Comparison of ENCODE assay signal across 17 cellular contexts in genomic region chr2:75679556-75679955, GRCh38. TPM values are rescaled to one million over a fixed set of nuclear protein-coding genes. Genes with fewer than 3 reads are reported as not detected.
DNase-seq lines count a peak whose midpoint lies in the region; ATAC-seq, FAIRE-seq and TF ChIP-seq lines count a peak whose summit lies in the region.
"Had no signal": no experiment of that assay in that cellular context is flagged by ENCODE, and none has a peak within 500 bp of the region (broad histone marks: within the 10 kb centered on the region; RNA-seq: fewer than 3 reads in every experiment).

No MANE protein-coding gene starts in this region.

- H3K4me2 ChIP-seq in GM12878 (ENCODE audit: control insufficient read depth, insufficient read depth), result no peak overlapping the region

- H3K27me3 ChIP-seq in CD8-positive, alpha-beta T cell (ENCODE audit: insufficient read depth, low read length), result no peaks in the 10 kb centered on the region
- no peaks in the 10 kb centered on the region for H3K27me3 ChIP-seq in GM12878 (replicated peaks in 1 of 2; ENCODE audit: control insufficient read depth in 2 of 2, insufficient read depth in 2 of 2, low read length in 1 of 2)
- no peaks in the 10 kb centered on the region for H3K27me3 ChIP-seq in small intestine (ENCODE audit: control insufficient read depth in 2 of 2, insufficient read depth in 2 of 2, low read length in 2 of 2)

- in situ Hi-C loops in GM12878 (cut with MboI), result no loop called here

- H3K9me3 Mint-ChIP-seq in CD8-positive, alpha-beta T cell, result no peaks in the 10 kb centered on the region
- H3K9me3 Mint-ChIP-seq in stimulated activated effector memory CD8-positive, alpha-beta T cell treated with anti-CD3 and anti-CD28 coated beads, Interleukin-12 subunit alpha, Interleukin-12 subunit beta, amount 100 ng/mL, for 72 hours, result no peaks in the 10 kb centered on the region
- H3K9me3 Mint-ChIP-seq: CD4-positive, alpha-beta memory T cell had no signal

- peaks cover 12% of the 10 kb centered on the region for H3K4me1 Mint-ChIP-seq in CD8-positive, alpha-beta T cell (ENCODE audit: low read depth)
- peaks cover 13% of the 10 kb centered on the region for H3K4me1 Mint-ChIP-seq in stimulated activated effector memory CD8-positive, alpha-beta T cell treated with anti-CD3 and anti-CD28 coated beads, Interleukin-12 subunit alpha, Interleukin-12 subunit beta, amount 100 ng/mL, for 72 hours

- SMC1A ChIA-PET in GM12878 (lab: Charles Lee; ENCODE audit: uncharacterized antibody, unreplicated experiment), result interaction anchor here (1.0 to 2.1 kb wide), 3 partner anchors 10 to 52 kb away, joined by 3 to 9 read pairs (median 5); no protein-coding TSS in a partner anchor

- H3K9ac ChIP-seq in GM12878 (ENCODE audit: control insufficient read depth, insufficient read depth, low read length), result no peak overlapping the region

- H3K27ac Mint-ChIP-seq in CD8-positive, alpha-beta T cell, result peak overlapping the region; percentile 49
- H3K27ac Mint-ChIP-seq in stimulated activated effector memory CD8-positive, alpha-beta T cell treated with anti-CD3 and anti-CD28 coated beads, Interleukin-12 subunit alpha, Interleukin-12 subunit beta, amount 100 ng/mL, for 72 hours, result peak overlapping the region; percentile 1

- H3K27ac ChIP-seq in CD8-positive, alpha-beta T cell (ENCODE audit: low read depth, low read length), result no peak overlapping the region
- H3K27ac ChIP-seq in GM12878 (ENCODE audit: control insufficient read depth, insufficient read depth) (no peak overlapping the region), small intestine (ENCODE audit: low read depth in 1 of 2, low read length in 1 of 2) (no peak overlapping the region)

- intact Hi-C loops in CD8-positive, alpha-beta T cell (cut with DNase I, micrococcal nuclease), result no loop called here
- intact Hi-C loops in GM12878 (cut with micrococcal nuclease; ENCODE audit: unreplicated experiment), result no loop called here

- H4K20me1 ChIP-seq in GM12878 (ENCODE audit: control insufficient read depth, insufficient read depth), result no peaks in the 10 kb centered on the region

- no peak for TF ChIP-seq EP300 in GM12878 (IDR thresholded peaks at IDR 0.05; ENCODE audit: borderline replicate concordance in 1 of 2, control insufficient read depth in 1 of 2, low read depth in 2 of 2, low read length in 2 of 2)

- WGBS in GM12878 (ENCODE audit: insufficient coverage, insufficient replicate concordance, low lambda C conversion rate, missing lambda C conversion rate), result 100% methylated on average over 1 of the region's 1 CpG
- 51 to 82% (median 60%) methylated on average over 1 of the region's 1 CpG for WGBS in small intestine, 3 donors

- no peaks in the 10 kb centered on the region for H3K4me1 ChIP-seq in CD8-positive, alpha-beta T cell (ENCODE audit: insufficient read depth, low read length)
- H3K4me1 ChIP-seq in GM12878 (ENCODE audit: control insufficient read depth, insufficient read depth, low read length) (peaks cover 7% of the 10 kb centered on the region), small intestine (ENCODE audit: control insufficient read depth in 2 of 2, insufficient read depth in 1 of 2, low read depth in 1 of 2, low read length in 1 of 2) (no peaks in the 10 kb centered on the region)
- H3K4me1 ChIP-seq: HAP-1 had no signal

- H3K36me3 Mint-ChIP-seq in CD8-positive, alpha-beta T cell, result peaks cover 48% of the 10 kb centered on the region
- peaks cover 20% of the 10 kb centered on the region for H3K36me3 Mint-ChIP-seq in stimulated activated effector memory CD8-positive, alpha-beta T cell treated with anti-CD3 and anti-CD28 coated beads, Interleukin-12 subunit alpha, Interleukin-12 subunit beta, amount 100 ng/mL, for 72 hours

- TF ChIP-seq CTCF in CD8-positive, alpha-beta T cell (IDR thresholded peaks at IDR 0.05), result no peak
- TF ChIP-seq CTCF in GM12878 (IDR thresholded peaks at IDR 0.05 in 2 of 3, conservative IDR thresholded peaks at IDR 0.05 in 1 of 3; ENCODE audit: control insufficient read depth in 2 of 3, extremely low read depth in 1 of 3, insufficient read depth in 1 of 3, low read depth in 3 of 3, low read length in 3 of 3), result no peak

- no peak for ATAC-seq in CD8-positive, alpha-beta T cell
- no peak for ATAC-seq in GM12878
- no peak for ATAC-seq in stimulated activated effector memory CD8-positive, alpha-beta T cell treated with anti-CD3 and anti-CD28 coated beads, Interleukin-12 subunit alpha, Interleukin-12 subunit beta, amount 100 ng/mL, for 72 hours

- FAIRE-seq in GM12878 (lab: Jason Lieb, UNC), result no peak
- FAIRE-seq in small intestine (lab: Jason Lieb, UNC), result no peak
- FAIRE-seq: D721Med, GM12892, H54 had no signal

- TF ChIP-seq POLR2A in GM12878 (IDR thresholded peaks at IDR 0.05; ENCODE audit: low read depth, low read length), result no peak

- H3K79me2 ChIP-seq in GM12878 (ENCODE audit: control insufficient read depth, insufficient read depth, low read length), result no peaks in the 10 kb centered on the region

- H3K4me3 ChIP-seq in CD8-positive, alpha-beta T cell (ENCODE audit: low read depth, low read length), result no peak overlapping the region
- H3K4me3 ChIP-seq in GM12878, result no peak overlapping the region
- H3K4me3 ChIP-seq in small intestine (ENCODE audit: low read depth in 1 of 2, low read length in 2 of 2), result no peak overlapping the region
- H3K4me3 ChIP-seq: HAP-1 had no signal

- RAD21 ChIA-PET in GM12878 (lab: Charles Lee; ENCODE audit: unreplicated experiment), result interaction anchor here (0.5 to 3.7 kb wide), 2 partner anchors 38 to 948 kb away, joined by 3 to 34 read pairs; no protein-coding TSS in a partner anchor

- CTCF ChIA-PET in CD8-positive, alpha-beta T cell (lab: Charles Lee), result interaction anchor here (0.8 to 3.3 kb wide), 3 partner anchors 11 to 45 kb away, joined by 3 to 38 read pairs (median 3); no protein-coding TSS in a partner anchor
- CTCF ChIA-PET in GM12878 (lab: Yijun Ruan, JAX), result interaction anchor here (1.0 to 9.3 kb wide), 8 partner anchors 8 to 40 kb away, joined by 3 to 150 read pairs (median 4); partner anchors contain the start of gene MRPL19

- BruUV-seq in GM12878 (replicated peaks; lab: Mats Ljungman, UMichigan), result no TSS peak

- no peaks in the 10 kb centered on the region for H3K9me3 ChIP-seq in CD8-positive, alpha-beta T cell (ENCODE audit: low read length)
- H3K9me3 ChIP-seq in GM12878 (replicated peaks; ENCODE audit: control insufficient read depth, insufficient read depth, low read length) (no peaks in the 10 kb centered on the region), small intestine (ENCODE audit: control insufficient read depth, low read depth) (no peaks in the 10 kb centered on the region)
- H3K9me3 ChIP-seq: HAP-1 had no signal

- H2AFZ ChIP-seq in GM12878 (ENCODE audit: control insufficient read depth, low read depth, low read length), result no peak overlapping the region

- no peak overlapping the region for H3K4me3 Mint-ChIP-seq in CD8-positive, alpha-beta T cell
- H3K4me3 Mint-ChIP-seq in stimulated activated effector memory CD8-positive, alpha-beta T cell treated with anti-CD3 and anti-CD28 coated beads, Interleukin-12 subunit alpha, Interleukin-12 subunit beta, amount 100 ng/mL, for 72 hours, result no peak overlapping the region
- H3K4me3 Mint-ChIP-seq: CD4-positive, alpha-beta memory T cell had no signal

- H3K36me3 ChIP-seq in CD8-positive, alpha-beta T cell (ENCODE audit: insufficient read depth, low read length), result no peaks in the 10 kb centered on the region
- H3K36me3 ChIP-seq in GM12878 (ENCODE audit: control insufficient read depth in 2 of 2, insufficient read depth in 2 of 2, low read length in 1 of 2) (no peaks in the 10 kb centered on the region; a peak in 4 of 4 replicates), small intestine (ENCODE audit: control insufficient read depth in 2 of 2, insufficient read depth in 2 of 2, low read length in 2 of 2) (peaks cover 1 to 4% of the 10 kb centered on the region in 2 donors)

- H3K27me3 Mint-ChIP-seq in CD8-positive, alpha-beta T cell (ENCODE audit: low read depth), result no peaks in the 10 kb centered on the region
- H3K27me3 Mint-ChIP-seq: CD4-positive, alpha-beta memory T cell had no signal

- no peak for DNase-seq in CD8-positive, alpha-beta T cell
- DNase-seq in COR-L47 (lab: John Stamatoyannopoulos, UW) (peak; percentile 2), GM12878 (ENCODE audit: low read depth, low spot score) (no peak), small intestine (no peak)
- no peak for DNase-seq in stimulated activated effector memory CD8-positive, alpha-beta T cell treated with anti-CD3 and anti-CD28 coated beads, Interleukin-12 subunit alpha, Interleukin-12 subunit beta, amount 100 ng/mL, for 72 hours (ENCODE audit: low spot score in 2 of 2)
- DNase-seq in activated CD4-positive, CD25-positive, alpha-beta regulatory T cell (lab: John Stamatoyannopoulos, UW), result no peak
- DNase-seq in activated CD4-positive, alpha-beta T cell treated with anti-CD3 and anti-CD28 coated beads for 48 hours, result no peak
- DNase-seq: C1 segment of cervical spinal cord; CD4-positive, alpha-beta memory T cell; DMS 273 treated with DMSO at 0.1 percent for 48 hours; DMS53; GF-D8; GOT3 had no signal

- POLR2A ChIA-PET in CD8-positive, alpha-beta T cell (lab: Charles Lee), result no interaction called here
- POLR2A ChIA-PET in GM12878 (lab: Charles Lee), result no interaction called here

- no peak for TF ChIP-seq RAD21 in GM12878 (IDR thresholded peaks at IDR 0.05; ENCODE audit: insufficient read depth, low read depth, low read length)

RNA-seq across cellular contexts. Expression of gene GCFC2, which starts 31.2 kb away (rescaled TPM):
- 10 to 100 TPM; 14.4 to 17.8 TPM for total RNA-seq in CD8-positive, alpha-beta T cell
- total RNA-seq in GM12878 (2013; cell fraction: nucleolus; rRNA removed), result 51.2 and 53.8 TPM in 2 replicates
- total RNA-seq in GM12878 (2014; rRNA removed) (20.7 and 21.1 TPM in 2 replicates), GM12878 (2014; rRNA removed; fragmentation: Illumina TruSeq; extraction: Trizol) (32.6 and 32.7 TPM in 2 replicates), GM12878 (2021) (23.3 and 26.3 TPM in 2 replicates)
- polyA plus RNA-seq in GM12878 (2011; ENCODE audit: low read depth), result 7.2 TPM
- polyA plus RNA-seq in GM12878 (2011; rRNA removed) (27.7 and 48.5 TPM in 2 replicates), GM12878 (2014; fragmentation: Illumina TruSeq; extraction: Trizol) (27.3 and 30.3 TPM in 2 replicates), GM12878 (2014; fragmentation: Nextera tagmentation; extraction: Ambion mirVana) (10 to 100 TPM; 15.5 to 27.4 TPM), GM12878 (2014; rRNA removed) (11.3 and 15.6 TPM in 2 replicates), GM12878 (2016; fragmentation: Nextera tagmentation; extraction: Ambion mirVana) (10 to 100 TPM; 32.9 to 36.5 TPM), small intestine (10 to 100 TPM in 1 of 3 donors, 1 to 10 TPM in 2; 8.9 to 11.2 (median 9.7) TPM)
- polyA plus RNA-seq in GM12878 (2011; cell fraction: cytosol; rRNA removed), result 10.2 and 10.9 TPM in 2 replicates
- polyA plus RNA-seq in GM12878 (2011; cell fraction: nucleus; rRNA removed), result 16.9 and 17.0 TPM in 2 replicates
- polyA plus RNA-seq in GM12878 (2012), result 13.5 and 20.1 TPM in 2 replicates
- 8.0 and 11.0 TPM in 2 replicates for polyA minus RNA-seq in GM12878 (2011; rRNA and poly(A)+ RNA removed)
- 4.7 and 6.3 TPM in 2 replicates for polyA minus RNA-seq in GM12878 (2011; cell fraction: cytosol; rRNA and poly(A)+ RNA removed)
- 7.9 and 11.7 TPM in 2 replicates for polyA minus RNA-seq in GM12878 (2011; cell fraction: nucleus; rRNA and poly(A)+ RNA removed)

RNA-seq across cellular contexts. Expression of gene MRPL19, which starts 33.0 kb away (rescaled TPM):
- total RNA-seq in CD8-positive, alpha-beta T cell, result 10 to 100 TPM; 17.2 to 18.1 TPM
- total RNA-seq in GM12878 (2013; cell fraction: nucleolus; rRNA removed), result 56.5 and 60.0 TPM in 2 replicates
- 54.1 and 60.4 TPM in 2 replicates for total RNA-seq in GM12878 (2014; rRNA removed)
- total RNA-seq in GM12878 (2014; rRNA removed; fragmentation: Illumina TruSeq; extraction: Trizol), result 42.1 and 46.8 TPM in 2 replicates
- total RNA-seq in GM12878 (2021), result 62.1 and 63.0 TPM in 2 replicates
- 14.5 TPM for polyA plus RNA-seq in GM12878 (2011; ENCODE audit: low read depth)
- polyA plus RNA-seq in GM12878 (2011; rRNA removed), result 63.1 and 105 TPM in 2 replicates
- polyA plus RNA-seq in GM12878 (2011; cell fraction: cytosol; rRNA removed), result 17.8 and 19.2 TPM in 2 replicates
- polyA plus RNA-seq in GM12878 (2011; cell fraction: nucleus; rRNA removed), result 18.9 and 21.4 TPM in 2 replicates
- 18.3 and 24.9 TPM in 2 replicates for polyA plus RNA-seq in GM12878 (2012)
- 43.7 and 55.7 TPM in 2 replicates for polyA plus RNA-seq in GM12878 (2014; fragmentation: Illumina TruSeq; extraction: Trizol)
- polyA plus RNA-seq in GM12878 (2014; fragmentation: Nextera tagmentation; extraction: Ambion mirVana), result 10 to 100 TPM; 13.1 to 17.9 TPM
- 52.7 and 63.0 TPM in 2 replicates for polyA plus RNA-seq in GM12878 (2014; rRNA removed)
- polyA plus RNA-seq in GM12878 (2016; fragmentation: Nextera tagmentation; extraction: Ambion mirVana), result 10 to 100 TPM; 89.7 to 99.0 TPM
- 21.8 and 27.0 TPM in 2 replicates for polyA minus RNA-seq in GM12878 (2011; rRNA and poly(A)+ RNA removed)
- 9.9 and 12.6 TPM in 2 replicates for polyA minus RNA-seq in GM12878 (2011; cell fraction: cytosol; rRNA and poly(A)+ RNA removed)
- polyA minus RNA-seq in GM12878 (2011; cell fraction: nucleus; rRNA and poly(A)+ RNA removed), result 56.1 and 87.4 TPM in 2 replicates
- 10 to 100 TPM; 26.5 to 35.2 (median 29.7) TPM for polyA plus RNA-seq in small intestine
